ENCODE assay signal across 8 cellular contexts in genomic region chr20:49983123-49983847, GRCh38. TPM values are rescaled to one million over a fixed set of nuclear protein-coding genes. Genes with fewer than 3 reads are reported as not detected.
A peak's percentile ranks its signal among the peaks of the same experiment; 100 is the strongest.
DNase-seq lines count a peak whose midpoint lies in the region; ATAC-seq, FAIRE-seq and TF ChIP-seq lines count a peak whose summit lies in the region.

No MANE protein-coding gene starts in this region.

- H3K4me3 ChIP-seq in AG04450 (ENCODE audit: low read depth, low read length): peak overlapping the region; percentile 93
- H3K4me3 ChIP-seq in muscle layer of duodenum (ENCODE audit: low read depth in 1 of 2, low read length in 2 of 2): peak overlapping the region; percentile 59 to 73

- H3K27ac ChIP-seq in AG04450 (ENCODE audit: low read depth, low read length) (peak overlapping the region; percentile 39), caudate nucleus (ENCODE audit: low read depth, low read length) (peak overlapping the region; percentile 40), muscle layer of duodenum (ENCODE audit: low read length) (no peak overlapping the region)

- peaks cover 0 to 7% of the 10 kb centered on the region in 2 donors for H3K36me3 ChIP-seq in muscle layer of duodenum (ENCODE audit: control insufficient read depth in 1 of 2, insufficient read depth in 2 of 2, low read length in 2 of 2)

- DNase-seq in AG04450 (ENCODE audit: low read depth, low spot score): no peak
- DNase-seq in caudate nucleus (lab: John Stamatoyannopoulos, UW): peak in 1 of 61 donors; percentile 33
- DNase-seq in UCSD-AML1 (lab: John Stamatoyannopoulos, UW; ENCODE audit: unreplicated experiment): no peak
- DNase-seq in hippocampal formation (lab: John Stamatoyannopoulos, UW): no peak
- DNase-seq in GM19239 (ENCODE audit: insufficient read length, low spot score): no peak

- ATAC-seq in HG03520 (IDR thresholded peaks at IDR 0.05; ENCODE audit: unreplicated experiment) (peak; percentile 8), HG03039 (IDR thresholded peaks at IDR 0.05; ENCODE audit: unreplicated experiment) (no peak)

- no peaks in the 10 kb centered on the region; the same call in 1 of the 2 replicates for H3K9me3 ChIP-seq in AG04450 (ENCODE audit: control insufficient read depth, insufficient read depth, low read length)
- H3K9me3 ChIP-seq in muscle layer of duodenum (ENCODE audit: control insufficient read depth in 1 of 2, low read length in 2 of 2): no peaks in the 10 kb centered on the region

- H3K4me1 ChIP-seq in muscle layer of duodenum (ENCODE audit: control insufficient read depth in 1 of 2, insufficient read depth in 2 of 2, low read length in 2 of 2): peaks cover 0 to 23% of the 10 kb centered on the region in 2 donors

- peaks cover 6% of the 10 kb centered on the region for H3K27me3 ChIP-seq in AG04450 (ENCODE audit: control insufficient read depth, insufficient read depth, low read length)
- no peaks in the 10 kb centered on the region for H3K27me3 ChIP-seq in muscle layer of duodenum (ENCODE audit: low read depth, low read length)

- CTCF ChIA-PET in AG04450 (lab: Charles Lee): interaction anchor here (0.6 to 13.9 kb wide), 3 partner anchors 64 to 195 kb away, joined by 3 to 419 read pairs (median 4); no protein-coding TSS in a partner anchor

- POLR2A ChIA-PET in AG04450 (lab: Yijun Ruan, JAX): interaction anchor here (0.5 to 4.9 kb wide), 14 partner anchors 9 to 133 kb away, joined by 3 to 38 read pairs (median 4); partner anchors contain the start of gene SPATA2

- TF ChIP-seq CTCF in AG04450 (IDR thresholded peaks at IDR 0.05; ENCODE audit: low read depth, low read length): no peak

- FAIRE-seq in GM19239 (lab: Jason Lieb, UNC): no peak

RNA-seq across cellular contexts. Expression of gene SNAI1, which starts 0.5 kb away (rescaled TPM):
- polyA plus RNA-seq in AG04450 (2011; rRNA removed): 2.3 and 3.5 TPM in 2 replicates
- polyA minus RNA-seq in AG04450 (2011; rRNA and poly(A)+ RNA removed): 1.7 and 3.2 TPM in 2 replicates

RNA-seq across cellular contexts. Expression of gene RNF114, which starts 47.1 kb away (rescaled TPM):
- polyA plus RNA-seq in AG04450 (2011; rRNA removed): 69.6 and 87.4 TPM in 2 replicates
- polyA minus RNA-seq in AG04450 (2011; rRNA and poly(A)+ RNA removed): 61.3 and 72.9 TPM in 2 replicates
